ENCODE assay signal across 12 cellular contexts in genomic region chrX:25012433-25012735, GRCh38. TPM values are rescaled to one million over a fixed set of nuclear protein-coding genes. Genes with fewer than 3 reads are reported as not detected.
DNase-seq lines count a peak whose midpoint lies in the region; ATAC-seq, FAIRE-seq and TF ChIP-seq lines count a peak whose summit lies in the region.
"Had no signal": no experiment of that assay in that cellular context is flagged by ENCODE, and none has a peak within 500 bp of the region (broad histone marks: within the 10 kb centered on the region; RNA-seq: fewer than 3 reads in every experiment).

No MANE protein-coding gene starts in this region.

- H3K27me3 Mint-ChIP-seq in activated naive CD4-positive, alpha-beta T cell treated with anti-CD3 and anti-CD28 coated beads, Interleukin-2, amount 50 U/mL, for 24 hours: peaks cover 31% of the 10 kb centered on the region

- H3K4me2 ChIP-seq in PC-3 (ENCODE audit: low read length): no peak overlapping the region
- H3K4me2 ChIP-seq in endothelial cell of umbilical vein (ENCODE audit: insufficient read depth, low read length): no peak overlapping the region

- 1 to 45% (median 4%) methylated on average over 6 to 19 of the region's 19 CpGs for WGBS in stomach, 5 donors

- no peak overlapping the region for H2AFZ ChIP-seq in PC-3 (ENCODE audit: low read length)
- H2AFZ ChIP-seq in endothelial cell of umbilical vein (ENCODE audit: low read depth, low read length): no peak overlapping the region

- CTCF ChIA-PET in PC-3 (lab: Charles Lee): no interaction called here
- CTCF ChIA-PET in endothelial cell of umbilical vein (lab: Charles Lee): interaction anchor here (0.9 kb wide), 1 partner anchor 9 kb away, joined by 4 read pairs; no protein-coding TSS in a partner anchor

- H3K27ac ChIP-seq in PC-3 (ENCODE audit: low read length) (no peak overlapping the region), endothelial cell of umbilical vein (ENCODE audit: insufficient read depth, low read depth, low read length) (no peak overlapping the region), stomach (no peak overlapping the region)

- no peaks in the 10 kb centered on the region for H3K36me3 Mint-ChIP-seq in activated naive CD4-positive, alpha-beta T cell treated with anti-CD3 and anti-CD28 coated beads, Interleukin-2, amount 50 U/mL, for 24 hours
- peaks cover 0 to 8% of the 10 kb centered on the region in 2 donors for H3K36me3 Mint-ChIP-seq in activated naive CD4-positive, alpha-beta T cell treated with anti-CD3 and anti-CD28 coated beads, Interleukin-2, amount 50 U/mL, for 72 hours

- POLR2A ChIA-PET in PC-3 (lab: Charles Lee; ENCODE audit: unreplicated experiment) (no interaction called here), endothelial cell of umbilical vein (lab: Charles Lee) (no interaction called here)

- no peak for TF ChIP-seq POLR2A in endothelial cell of umbilical vein (IDR thresholded peaks at IDR 0.05; ENCODE audit: low read depth, low read length)
- TF ChIP-seq POLR2A in stomach (IDR thresholded peaks at IDR 0.05): no peak

- ATAC-seq in activated naive CD4-positive, alpha-beta T cell treated with anti-CD3 and anti-CD28 coated beads, Interleukin-2, amount 50 U/mL, for 72 hours: no peak
- peak; percentile 37 for ATAC-seq in PC-3
- ATAC-seq in GM21390 (IDR thresholded peaks at IDR 0.05; ENCODE audit: unreplicated experiment): no peak
- no peak for ATAC-seq in HG03025 (IDR thresholded peaks at IDR 0.05; ENCODE audit: low FRiP score, unreplicated experiment)

- H3K27ac Mint-ChIP-seq in activated naive CD4-positive, alpha-beta T cell treated with anti-CD3 and anti-CD28 coated beads, Interleukin-2, amount 50 U/mL, for 24 hours: no peak overlapping the region
- no peak overlapping the region for H3K27ac Mint-ChIP-seq in activated naive CD4-positive, alpha-beta T cell treated with anti-CD3 and anti-CD28 coated beads, Interleukin-2, amount 50 U/mL, for 72 hours

- dilution Hi-C loops in endothelial cell of umbilical vein (cut with MboI; ENCODE audit: extremely low pct_ligation_motif_present, low sequenced_read_pairs): no loop called here

- TF ChIP-seq CTCF in PC-3 (conservative IDR thresholded peaks at IDR 0.05; ENCODE audit: low read depth, low read length): no peak
- TF ChIP-seq CTCF in endothelial cell of umbilical vein (IDR thresholded peaks at IDR 0.05; ENCODE audit: extremely low read depth in 1 of 2, insufficient read depth in 1 of 2, low read depth in 1 of 2, low read length in 2 of 2): no peak
- TF ChIP-seq CTCF in stomach (IDR thresholded peaks at IDR 0.05): no peak

- H3K9ac ChIP-seq in PC-3 (ENCODE audit: low read length): no peak overlapping the region
- H3K9ac ChIP-seq in endothelial cell of umbilical vein (replicated peaks; ENCODE audit: extremely low read depth, insufficient read depth, low read length): no peak overlapping the region

- H3K4me3 Mint-ChIP-seq in activated naive CD4-positive, alpha-beta T cell treated with anti-CD3 and anti-CD28 coated beads, Interleukin-2, amount 50 U/mL, for 24 hours: peak overlapping the region; percentile 23

- BruUV-seq in PC-3 (replicated peaks; lab: Mats Ljungman, UMichigan) (no TSS peak), endothelial cell of umbilical vein (replicated peaks; lab: Mats Ljungman, UMichigan) (no TSS peak)

- H3K4me1 ChIP-seq in PC-3 (ENCODE audit: insufficient read depth, low read length) (no peaks in the 10 kb centered on the region), endothelial cell of umbilical vein (ENCODE audit: control insufficient read depth, extremely low read depth, insufficient read depth, low read length) (no peaks in the 10 kb centered on the region), stomach (peaks cover 3 to 27% (median 21%) of the 10 kb centered on the region in 4 donors)

- H3K4me1 Mint-ChIP-seq in activated naive CD4-positive, alpha-beta T cell treated with anti-CD3 and anti-CD28 coated beads, Interleukin-2, amount 50 U/mL, for 24 hours: peaks cover 11% of the 10 kb centered on the region

- H3K9me3 Mint-ChIP-seq in activated naive CD4-positive, alpha-beta T cell treated with anti-CD3 and anti-CD28 coated beads, Interleukin-2, amount 50 U/mL, for 24 hours: no peaks in the 10 kb centered on the region
- no peaks in the 10 kb centered on the region for H3K9me3 Mint-ChIP-seq in activated naive CD4-positive, alpha-beta T cell treated with anti-CD3 and anti-CD28 coated beads, Interleukin-2, amount 50 U/mL, for 72 hours

- no peaks in the 10 kb centered on the region for H3K9me1 ChIP-seq in endothelial cell of umbilical vein (replicated peaks; ENCODE audit: control insufficient read depth, extremely low read depth, insufficient read depth, low read length)

- no peaks in the 10 kb centered on the region for H3F3A ChIP-seq in PC-3 (ENCODE audit: low read length, unreplicated experiment)

- H3K4me3 ChIP-seq in PC-3 (ENCODE audit: low read length) (no peak overlapping the region), endothelial cell of umbilical vein (replicated peaks in 1 of 3; ENCODE audit: insufficient read depth in 1 of 3, low read depth in 1 of 3, low read length in 3 of 3) (no peak overlapping the region), stomach (peak overlapping the region; percentile 20 to 44 (median 33))

- H3K36me3 ChIP-seq in PC-3 (ENCODE audit: low read depth, low read length) (no peaks in the 10 kb centered on the region), endothelial cell of umbilical vein (ENCODE audit: control insufficient read depth in 2 of 2, extremely low read depth in 1 of 2, insufficient read depth in 2 of 2, low read length in 2 of 2) (no peaks in the 10 kb centered on the region), stomach (no peaks in the 10 kb centered on the region)

- TF ChIP-seq EP300 in stomach (IDR thresholded peaks at IDR 0.05): no peak

- H4K20me1 ChIP-seq in PC-3 (ENCODE audit: low read length) (no peaks in the 10 kb centered on the region), endothelial cell of umbilical vein (replicated peaks; ENCODE audit: control insufficient read depth, extremely low read depth, insufficient read depth, low read length) (no peaks in the 10 kb centered on the region)

- intact Hi-C loops in PC-3 (cut with micrococcal nuclease): no loop called here
- intact Hi-C loops in endothelial cell of umbilical vein (cut with micrococcal nuclease): no loop called here
- intact Hi-C loops in stomach (cut with DNase I; ENCODE audit: low total_unique reads): no loop called here

- FAIRE-seq in endothelial cell of umbilical vein (lab: Jason Lieb, UNC): no peak

- H3K27me3 ChIP-seq in PC-3 (ENCODE audit: low read length): peaks cover 56% of the 10 kb centered on the region
- H3K27me3 ChIP-seq in endothelial cell of umbilical vein (ENCODE audit: control insufficient read depth in 2 of 2, insufficient read depth in 2 of 2, low read length in 2 of 2): peaks cover 80 to 94% of the 10 kb centered on the region in 2 experiments
- H3K27me3 ChIP-seq in stomach: peaks cover 54 to 99% (median 90%) of the 10 kb centered on the region in 3 donors

- no peak for DNase-seq in activated naive CD4-positive, alpha-beta T cell treated with anti-CD3 and anti-CD28 coated beads, Interleukin-2, amount 50 U/mL, for 72 hours (ENCODE audit: low spot score in 2 of 2)
- DNase-seq in PC-3 (no peak), endothelial cell of umbilical vein (ENCODE audit: low read depth, low spot score) (no peak), stomach (no peak), NCI-H2107 (lab: John Stamatoyannopoulos, UW) (no peak)
- DNase-seq: activated CD4-positive, alpha-beta T cell treated with anti-CD3 and anti-CD28 coated beads for 4 hours; amniotic stem cell; NCI-H1417 treated with DMSO at 0.1 percent for 48 hours had no signal

- no peaks in the 10 kb centered on the region for H3K9me3 ChIP-seq in PC-3 (ENCODE audit: low read length)
- no peaks in the 10 kb centered on the region for H3K9me3 ChIP-seq in endothelial cell of umbilical vein (replicated peaks; ENCODE audit: control insufficient read depth, insufficient read depth, low read length)
- peaks cover 0 to 33% (median 3%) of the 10 kb centered on the region in 4 donors for H3K9me3 ChIP-seq in stomach

- H3K79me2 ChIP-seq in PC-3 (ENCODE audit: low read length) (no peaks in the 10 kb centered on the region), endothelial cell of umbilical vein (ENCODE audit: control insufficient read depth, insufficient read depth, low read length) (no peaks in the 10 kb centered on the region)

- no peaks in the 10 kb centered on the region for H3K9me2 ChIP-seq in PC-3 (replicated peaks; ENCODE audit: low read length)

TF ChIP-seq in endothelial cell of umbilical vein, 7 proteins besides CTCF, POLR2A, EP300 and RAD21:
- TF ChIP-seq FOS (IDR thresholded peaks at IDR 0.05; ENCODE audit: borderline replicate concordance, insufficient read depth, low read length): no peak
- TF ChIP-seq EZH2 (IDR thresholded peaks at IDR 0.05; ENCODE audit: borderline replicate concordance, low read depth, low read length, severe bottlenecking): peak; percentile 72

RNA-seq across cellular contexts. Expression of gene ARX, which starts 3.4 kb away (rescaled TPM):
- total RNA-seq in activated naive CD4-positive, alpha-beta T cell treated with anti-CD3 and anti-CD28 coated beads, Interleukin-2, amount 50 U/mL, for 72 hours: not detected
- not detected in 2 replicates for total RNA-seq in PC-3 (2014; rRNA removed)
- not detected in 2 replicates for total RNA-seq in endothelial cell of umbilical vein
- polyA plus RNA-seq in endothelial cell of umbilical vein: not detected in 2 replicates
- not detected in 2 replicates for polyA plus RNA-seq in endothelial cell of umbilical vein (2011; cell fraction: cytosol; rRNA removed)
- not detected in 2 replicates for polyA plus RNA-seq in endothelial cell of umbilical vein (2011; cell fraction: nucleus; rRNA removed)
- polyA plus RNA-seq in endothelial cell of umbilical vein (2012): not detected in 2 replicates
- not detected in 2 replicates for polyA minus RNA-seq in endothelial cell of umbilical vein
- not detected for polyA minus RNA-seq in endothelial cell of umbilical vein (2011; cell fraction: cytosol; rRNA and poly(A)+ RNA removed)
- polyA minus RNA-seq in endothelial cell of umbilical vein (2011; cell fraction: nucleus; rRNA and poly(A)+ RNA removed): not detected in 2 replicates
- total RNA-seq in stomach: 1 to 10 TPM in 1 of 5 donors, under 1 TPM in 3, not detected in 1; 0.18 to 1.8 (median 0.43) TPM
- polyA plus RNA-seq in stomach: under 1 TPM; 0.18 to 0.87 (median 0.76) TPM
- total RNA-seq: epithelial cell of proximal tubule had no signal

Comparison
In these comparisons a context has a peak if more than half of its experiments do, and no peak if none do; other contexts are left out.
1. H3K4me3 ChIP-seq: peak in stomach (4 of 4); none in PC-3 (single experiment) and endothelial cell of umbilical vein (0 of 3).